35 cellular contexts compared by ENCODE assay signal in genomic region chr10:133075346-133076137, GRCh38. TPM values are rescaled to one million over a fixed set of nuclear protein-coding genes. Genes with fewer than 3 reads are reported as not detected.
"Had no signal": no experiment of that assay in that cellular context is flagged by ENCODE, and none has a peak within 500 bp of the region (broad histone marks: within the 10 kb centered on the region; RNA-seq: fewer than 3 reads in every experiment).

No MANE protein-coding gene starts in this region.

- H3K36me3 Mint-ChIP-seq: activated CD4-positive, alpha-beta memory T cell treated with anti-CD3 and anti-CD28 coated beads for 36 hours; activated CD8-positive, alpha-beta memory T cell treated with anti-CD3 and anti-CD28 coated beads, Interleukin-2, amount 10 ng/mL, durations not matched to agents 7 days and 5 days; activated naive CD4-positive, alpha-beta T cell treated with anti-CD3 and anti-CD28 coated beads, Interleukin-2, amount 50 U/mL, for 24 hours; activated naive CD8-positive, alpha-beta T cell treated with anti-CD3 and anti-CD28 coated beads for 36 hours had no signal

- H3K36me3 ChIP-seq: adrenal gland, esophagus muscularis mucosa, gastrocnemius medialis had no signal

- H3K9me3 ChIP-seq: adrenal gland, body of pancreas, esophagus muscularis mucosa, gastrocnemius medialis had no signal

- FAIRE-seq: colon had no signal

- H3K4me3 Mint-ChIP-seq: activated CD4-positive, alpha-beta memory T cell treated with anti-CD3 and anti-CD28 coated beads for 36 hours; activated CD4-positive, alpha-beta T cell treated with anti-CD3 and anti-CD28 coated beads for 36 hours; activated CD4-positive, alpha-beta T cell treated with anti-CD3 and anti-CD28 coated beads, Interleukin-2, amount 10 ng/mL, durations not matched to agents 24 days and 14 days; activated CD8-positive, alpha-beta memory T cell treated with anti-CD3 and anti-CD28 coated beads, Interleukin-2, amount 10 ng/mL, durations not matched to agents 7 days and 5 days; activated CD8-positive, alpha-beta T cell treated with anti-CD3 and anti-CD28 coated beads, Interleukin-2, amount 10 ng/mL, durations not matched to agents 7 days and 5 days; activated naive CD4-positive, alpha-beta T cell treated with anti-CD3 and anti-CD28 coated beads for 36 hours; activated naive CD4-positive, alpha-beta T cell treated with anti-CD3 and anti-CD28 coated beads, Interleukin-2, amount 50 U/mL, for 24 hours; activated naive CD8-positive, alpha-beta T cell treated with anti-CD3 and anti-CD28 coated beads for 36 hours; activated naive CD8-positive, alpha-beta T cell treated with anti-CD3 and anti-CD28 coated beads, Interleukin-2, amount 50 U/mL, for 24 hours; activated T-helper 1 cell treated with anti-CD3 and anti-CD28 coated beads, Interleukin-12 subunit alpha, Interleukin-12 subunit beta, Interleukin-2, Interleukin-4 antibody, amounts not matched to agents 30 ng/mL and 10 ng/mL and 1 ng/mL, durations not matched to agents 14 hours and 24 hours and 36 hours; effector memory CD8-positive, alpha-beta T cell had no signal

- ATAC-seq: activated CD4-positive, alpha-beta T cell treated with anti-CD3 and anti-CD28 coated beads for 36 hours; activated CD8-positive, alpha-beta memory T cell treated with anti-CD3 and anti-CD28 coated beads, Interleukin-2, amount 10 ng/mL, durations not matched to agents 7 days and 5 days; activated CD8-positive, alpha-beta T cell treated with anti-CD3 and anti-CD28 coated beads, Interleukin-2, amount 10 ng/mL, durations not matched to agents 7 days and 5 days; activated naive CD8-positive, alpha-beta T cell treated with anti-CD3 and anti-CD28 coated beads, Interleukin-2, amount 50 U/mL, for 24 hours; body of pancreas; effector memory CD8-positive, alpha-beta T cell; foreskin keratinocyte; gastrocnemius medialis had no signal

- H3K4me3 ChIP-seq: adrenal gland, body of pancreas, esophagus muscularis mucosa, gastrocnemius medialis had no signal

- H3K27me3 Mint-ChIP-seq: activated CD4-positive, alpha-beta memory T cell treated with anti-CD3 and anti-CD28 coated beads for 36 hours; activated CD4-positive, alpha-beta T cell treated with anti-CD3 and anti-CD28 coated beads for 36 hours; activated CD4-positive, alpha-beta T cell treated with anti-CD3 and anti-CD28 coated beads, Interleukin-2, amount 10 ng/mL, durations not matched to agents 24 days and 14 days; activated CD8-positive, alpha-beta memory T cell treated with anti-CD3 and anti-CD28 coated beads, Interleukin-2, amount 10 ng/mL, durations not matched to agents 7 days and 5 days; activated naive CD8-positive, alpha-beta T cell treated with anti-CD3 and anti-CD28 coated beads for 36 hours; activated naive CD8-positive, alpha-beta T cell treated with anti-CD3 and anti-CD28 coated beads, Interleukin-2, amount 50 U/mL, for 24 hours had no signal

- DNase-seq: activated CD4-positive, alpha-beta memory T cell treated with anti-CD3 and anti-CD28 coated beads for 36 hours; activated CD4-positive, alpha-beta T cell treated with anti-CD3 and anti-CD28 coated beads for 36 hours; activated CD4-positive, alpha-beta T cell treated with anti-CD3 and anti-CD28 coated beads, Interleukin-2, amount 10 ng/mL, durations not matched to agents 24 days and 14 days; activated CD4-positive, CD25-positive, alpha-beta regulatory T cell; activated CD4-positive, CD25-positive, alpha-beta regulatory T cell treated with anti-CD3 and anti-CD28 coated beads, Interleukin-2, amount 50 U/mL, for 72 hours; activated CD8-positive, alpha-beta memory T cell treated with anti-CD3 and anti-CD28 coated beads, Interleukin-2, amount 10 ng/mL, durations not matched to agents 7 days and 5 days; activated CD8-positive, alpha-beta memory T cell treated with anti-CD3 and anti-CD28 coated beads, Interleukin-2, amount 50 U/mL, for 4 hours; activated CD8-positive, alpha-beta T cell treated with anti-CD3 and anti-CD28 coated beads, Interleukin-2, amount 10 ng/mL, durations not matched to agents 7 days and 5 days; activated effector memory CD4-positive, alpha-beta T cell treated with anti-CD3 and anti-CD28 coated beads, Interleukin-2, amount 50 U/mL, for 16 hours; activated naive CD4-positive, alpha-beta T cell treated with anti-CD3 and anti-CD28 coated beads for 36 hours; activated naive CD8-positive, alpha-beta T cell treated with anti-CD3 and anti-CD28 coated beads for 36 hours; activated naive CD8-positive, alpha-beta T cell treated with anti-CD3 and anti-CD28 coated beads, Interleukin-2, amount 50 U/mL, for 24 hours; activated T-cell treated with anti-CD3 and anti-CD28 coated beads, Interleukin-2, amount 50 U/mL, for 1 hour; activated T-cell treated with anti-CD3 and anti-CD28 coated beads, Interleukin-2, amount 50 U/mL, for 48 hours; adrenal gland; amygdala; aorta; body of pancreas; caudate nucleus; cortex of kidney; dermis blood vessel endothelial cell; effector CD4-positive, alpha-beta T cell; effector memory CD8-positive, alpha-beta T cell; erythroblast; foreskin keratinocyte; gastrocnemius medialis; T-helper 2 cell had no signal

- H3K27ac Mint-ChIP-seq: activated CD4-positive, alpha-beta memory T cell treated with anti-CD3 and anti-CD28 coated beads for 36 hours; activated CD4-positive, alpha-beta T cell treated with anti-CD3 and anti-CD28 coated beads for 36 hours; activated CD4-positive, alpha-beta T cell treated with anti-CD3 and anti-CD28 coated beads, Interleukin-2, amount 10 ng/mL, durations not matched to agents 24 days and 14 days; activated CD8-positive, alpha-beta memory T cell treated with anti-CD3 and anti-CD28 coated beads, Interleukin-2, amount 10 ng/mL, durations not matched to agents 7 days and 5 days; activated CD8-positive, alpha-beta T cell treated with anti-CD3 and anti-CD28 coated beads, Interleukin-2, amount 10 ng/mL, durations not matched to agents 7 days and 5 days; activated naive CD4-positive, alpha-beta T cell treated with anti-CD3 and anti-CD28 coated beads for 36 hours; activated naive CD4-positive, alpha-beta T cell treated with anti-CD3 and anti-CD28 coated beads, Interleukin-2, amount 50 U/mL, for 24 hours; activated naive CD8-positive, alpha-beta T cell treated with anti-CD3 and anti-CD28 coated beads for 36 hours; activated naive CD8-positive, alpha-beta T cell treated with anti-CD3 and anti-CD28 coated beads, Interleukin-2, amount 50 U/mL, for 24 hours; activated T-helper 1 cell treated with anti-CD3 and anti-CD28 coated beads, Interleukin-12 subunit alpha, Interleukin-12 subunit beta, Interleukin-2, Interleukin-4 antibody, amounts not matched to agents 30 ng/mL and 10 ng/mL and 1 ng/mL, durations not matched to agents 14 hours and 24 hours and 36 hours; activated T-helper 2 cell treated with anti-CD3 and anti-CD28 coated beads, Interferon-gamma antibody, Interleukin-2, Interleukin-4, amounts not matched to agents 10 μg/mL and 5 μg/mL and 100 μg/mL, durations not matched to agents 14 hours and 24 hours and 36 hours; effector memory CD8-positive, alpha-beta T cell had no signal

- H3K4me1 Mint-ChIP-seq: activated CD4-positive, alpha-beta T cell treated with anti-CD3 and anti-CD28 coated beads for 36 hours; activated CD4-positive, alpha-beta T cell treated with anti-CD3 and anti-CD28 coated beads, Interleukin-2, amount 10 ng/mL, durations not matched to agents 24 days and 14 days; activated CD8-positive, alpha-beta memory T cell treated with anti-CD3 and anti-CD28 coated beads, Interleukin-2, amount 10 ng/mL, durations not matched to agents 7 days and 5 days; activated naive CD4-positive, alpha-beta T cell treated with anti-CD3 and anti-CD28 coated beads, Interleukin-2, amount 50 U/mL, for 24 hours; activated naive CD8-positive, alpha-beta T cell treated with anti-CD3 and anti-CD28 coated beads for 36 hours; activated naive CD8-positive, alpha-beta T cell treated with anti-CD3 and anti-CD28 coated beads, Interleukin-2, amount 50 U/mL, for 24 hours had no signal

- H3K27me3 ChIP-seq: body of pancreas, foreskin keratinocyte had no signal

- H3K9me3 Mint-ChIP-seq: activated CD4-positive, alpha-beta memory T cell treated with anti-CD3 and anti-CD28 coated beads for 36 hours; activated CD4-positive, alpha-beta T cell treated with anti-CD3 and anti-CD28 coated beads, Interleukin-2, amount 10 ng/mL, durations not matched to agents 24 days and 14 days; activated naive CD4-positive, alpha-beta T cell treated with anti-CD3 and anti-CD28 coated beads for 36 hours; activated naive CD4-positive, alpha-beta T cell treated with anti-CD3 and anti-CD28 coated beads, Interleukin-2, amount 50 U/mL, for 24 hours; activated naive CD8-positive, alpha-beta T cell treated with anti-CD3 and anti-CD28 coated beads for 36 hours; activated naive CD8-positive, alpha-beta T cell treated with anti-CD3 and anti-CD28 coated beads, Interleukin-2, amount 50 U/mL, for 24 hours; activated T-helper 1 cell treated with anti-CD3 and anti-CD28 coated beads, Interleukin-12 subunit alpha, Interleukin-12 subunit beta, Interleukin-2, Interleukin-4 antibody, amounts not matched to agents 30 ng/mL and 10 ng/mL and 1 ng/mL, durations not matched to agents 14 hours and 24 hours and 36 hours; activated T-helper 2 cell treated with anti-CD3 and anti-CD28 coated beads, Interferon-gamma antibody, Interleukin-2, Interleukin-4, amounts not matched to agents 10 μg/mL and 5 μg/mL and 100 μg/mL, durations not matched to agents 14 hours and 24 hours and 36 hours; effector memory CD8-positive, alpha-beta T cell had no signal

- H3K4me1 ChIP-seq: adrenal gland, body of pancreas, esophagus muscularis mucosa, foreskin keratinocyte, gastrocnemius medialis had no signal

- H3K27ac ChIP-seq: adrenal gland, body of pancreas, esophagus muscularis mucosa, foreskin keratinocyte, gastrocnemius medialis had no signal

RNA-seq across cellular contexts. Expression of gene ADGRA1, which starts 12.2 kb away (rescaled TPM):
- total RNA-seq: activated CD4-positive, alpha-beta memory T cell treated with anti-CD3 and anti-CD28 coated beads for 36 hours; activated CD4-positive, alpha-beta T cell treated with anti-CD3 and anti-CD28 coated beads for 36 hours; activated CD4-positive, alpha-beta T cell treated with anti-CD3 and anti-CD28 coated beads, Interleukin-2, amount 10 ng/mL, durations not matched to agents 24 days and 14 days; activated CD8-positive, alpha-beta memory T cell treated with anti-CD3 and anti-CD28 coated beads for 36 hours; activated CD8-positive, alpha-beta memory T cell treated with anti-CD3 and anti-CD28 coated beads, Interleukin-2, amount 10 ng/mL, durations not matched to agents 7 days and 5 days; activated CD8-positive, alpha-beta T cell treated with anti-CD3 and anti-CD28 coated beads, Interleukin-2, amount 10 ng/mL, durations not matched to agents 7 days and 5 days; activated naive CD4-positive, alpha-beta T cell treated with anti-CD3 and anti-CD28 coated beads for 36 hours; activated naive CD8-positive, alpha-beta T cell treated with anti-CD3 and anti-CD28 coated beads for 36 hours; activated T-helper 1 cell treated with anti-CD3 and anti-CD28 coated beads, Interleukin-12 subunit alpha, Interleukin-12 subunit beta, Interleukin-2, Interleukin-4 antibody, amounts not matched to agents 30 ng/mL and 10 ng/mL and 1 ng/mL, durations not matched to agents 14 hours and 24 hours and 36 hours; activated T-helper 2 cell treated with anti-CD3 and anti-CD28 coated beads, Interferon-gamma antibody, Interleukin-2, Interleukin-4, amounts not matched to agents 10 μg/mL and 5 μg/mL and 100 μg/mL, durations not matched to agents 14 hours and 24 hours and 36 hours; aorta; chondrocyte; dermis blood vessel endothelial cell; foreskin keratinocyte; gastrocnemius medialis; T-helper 1 cell treated with Interleukin-12 subunit alpha and Interleukin-12 subunit beta and Interleukin-4 antibody, amounts not matched to agents 30 ng/mL and 1 ng/mL, for 36 hours had no signal
- polyA plus RNA-seq: foreskin keratinocyte had no signal
